Comparison of ENCODE assay signal across 9 cellular contexts in genomic region chr2:85611217-85611704, GRCh38. TPM values are rescaled to one million over a fixed set of nuclear protein-coding genes. Genes with fewer than 3 reads are reported as not detected.
DNase-seq lines count a peak whose midpoint lies in the region; ATAC-seq, FAIRE-seq and TF ChIP-seq lines count a peak whose summit lies in the region.
"Had no signal": no experiment of that assay in that cellular context is flagged by ENCODE, and none has a peak within 500 bp of the region (broad histone marks: within the 10 kb centered on the region; RNA-seq: fewer than 3 reads in every experiment).

No MANE protein-coding gene starts in this region.

- H3K4me1 Mint-ChIP-seq in CD4-positive, CD25-positive, alpha-beta regulatory T cell = peaks cover 4 to 53% (median 26%) of the 10 kb centered on the region in 4 donors

- no peak for FAIRE-seq in bronchial epithelial cell (lab: Jason Lieb, UNC)

- no peaks in the 10 kb centered on the region for H3K27me3 Mint-ChIP-seq in CD4-positive, CD25-positive, alpha-beta regulatory T cell

- TF ChIP-seq CTCF in bronchial epithelial cell (IDR thresholded peaks at IDR 0.05; ENCODE audit: insufficient read depth, low read length, severe bottlenecking) = no peak

- H3K9ac ChIP-seq in mucosa of stomach (ENCODE audit: low read length) = peak overlapping the region; percentile 83

- H3K9me3 ChIP-seq in CD4-positive, CD25-positive, alpha-beta regulatory T cell (ENCODE audit: control insufficient read depth in 2 of 2, low read length in 2 of 2) = no peaks in the 10 kb centered on the region
- no peaks in the 10 kb centered on the region for H3K9me3 ChIP-seq in mucosa of stomach (ENCODE audit: control insufficient read depth, low read length)

- H3K36me3 Mint-ChIP-seq in CD4-positive, CD25-positive, alpha-beta regulatory T cell = peaks cover 17% of the 10 kb centered on the region

- H3K27ac Mint-ChIP-seq in CD4-positive, CD25-positive, alpha-beta regulatory T cell = peak overlapping the region; percentile 92 to 97 (median 93)

- H3K9me3 Mint-ChIP-seq in CD4-positive, CD25-positive, alpha-beta regulatory T cell = no peaks in the 10 kb centered on the region

- peak overlapping the region; percentile 98 to 99 (median 99) for H3K4me3 Mint-ChIP-seq in CD4-positive, CD25-positive, alpha-beta regulatory T cell

- H3K4me3 ChIP-seq in CD4-positive, CD25-positive, alpha-beta regulatory T cell (ENCODE audit: low read depth, low read length) = peak overlapping the region; percentile 92
- H3K4me3 ChIP-seq in bronchial epithelial cell (ENCODE audit: low read depth, low read length) = peak overlapping the region; percentile 82
- peak overlapping the region; percentile 88 for H3K4me3 ChIP-seq in mucosa of stomach (ENCODE audit: low read length)

- H3K27ac ChIP-seq in CD4-positive, CD25-positive, alpha-beta regulatory T cell (ENCODE audit: insufficient read depth, low read length, poor library complexity, severe bottlenecking) = peak overlapping the region; percentile 76

- no peak for TF ChIP-seq POLR2A in GM18505 (IDR thresholded peaks at IDR 0.05; ENCODE audit: borderline replicate concordance, extremely low read depth, insufficient read depth, insufficient read length)

- peak in 1 of 3 donors; percentile 29 for DNase-seq in CD4-positive, CD25-positive, alpha-beta regulatory T cell
- DNase-seq in bronchial epithelial cell (ENCODE audit: low read depth) = no peak

- peak in 1 of 2 donors; percentile 3 for ATAC-seq in CD4-positive, CD25-positive, alpha-beta regulatory T cell (ENCODE audit: low read depth in 2 of 2)
- peak; percentile 12 for ATAC-seq in HG03460 (IDR thresholded peaks at IDR 0.05; ENCODE audit: unreplicated experiment)
- ATAC-seq in GM18505 (IDR thresholded peaks at IDR 0.05; ENCODE audit: unreplicated experiment) = no peak
- ATAC-seq in GM18511 (IDR thresholded peaks at IDR 0.05; ENCODE audit: unreplicated experiment) = no peak
- ATAC-seq in GM19463 (IDR thresholded peaks at IDR 0.05; ENCODE audit: unreplicated experiment) = no peak
- ATAC-seq in HG02759 (IDR thresholded peaks at IDR 0.05; ENCODE audit: unreplicated experiment) = no peak

- peaks cover 23% of the 10 kb centered on the region for H3K36me3 ChIP-seq in CD4-positive, CD25-positive, alpha-beta regulatory T cell (ENCODE audit: control insufficient read depth, insufficient read depth, low read length)
- H3K36me3 ChIP-seq in bronchial epithelial cell (ENCODE audit: control insufficient read depth, insufficient read depth, low read length) (peaks cover 9% of the 10 kb centered on the region), mucosa of stomach (ENCODE audit: control insufficient read depth, insufficient read depth, low read length) (no peaks in the 10 kb centered on the region)

- no peaks in the 10 kb centered on the region for H3K27me3 ChIP-seq in CD4-positive, CD25-positive, alpha-beta regulatory T cell (ENCODE audit: control insufficient read depth, insufficient read depth, low read length)
- no peaks in the 10 kb centered on the region for H3K27me3 ChIP-seq in bronchial epithelial cell (ENCODE audit: control insufficient read depth, insufficient read depth, low read length)
- H3K27me3 ChIP-seq in mucosa of stomach (ENCODE audit: control insufficient read depth, insufficient read depth, low read length) = no peaks in the 10 kb centered on the region

- peaks cover 19% of the 10 kb centered on the region for H3K4me1 ChIP-seq in CD4-positive, CD25-positive, alpha-beta regulatory T cell (ENCODE audit: control insufficient read depth, insufficient read depth, low read length, poor library complexity, severe bottlenecking)
- peaks cover 6% of the 10 kb centered on the region for H3K4me1 ChIP-seq in mucosa of stomach (ENCODE audit: control insufficient read depth, insufficient read depth, low read length)

RNA-seq across cellular contexts. Expression of gene C2orf68, which starts 0.6 kb away (rescaled TPM):
- 43.9 TPM for total RNA-seq in CD4-positive, CD25-positive, alpha-beta regulatory T cell
- 10 to 100 TPM; 17.4 to 20.6 (median 18.7) TPM for polyA plus RNA-seq in CD4-positive, CD25-positive, alpha-beta regulatory T cell
- total RNA-seq in bronchial epithelial cell = 9.5 and 18.8 TPM in 2 replicates

RNA-seq across cellular contexts. Expression of gene USP39, which starts 4.7 kb away (rescaled TPM):
- total RNA-seq in CD4-positive, CD25-positive, alpha-beta regulatory T cell = 62.6 TPM
- polyA plus RNA-seq in CD4-positive, CD25-positive, alpha-beta regulatory T cell = 10 to 100 TPM; 67.1 to 86.0 (median 74.0) TPM
- total RNA-seq in bronchial epithelial cell = 26.8 and 32.4 TPM in 2 replicates

RNA-seq across cellular contexts. Expression of gene TMEM150A, which starts 8.8 kb away (rescaled TPM):
- 4.9 TPM for total RNA-seq in CD4-positive, CD25-positive, alpha-beta regulatory T cell
- 10 to 100 TPM in 1 of 4 donors, 1 to 10 TPM in 3; 8.0 to 11.3 (median 9.1) TPM for polyA plus RNA-seq in CD4-positive, CD25-positive, alpha-beta regulatory T cell
- total RNA-seq in bronchial epithelial cell = 8.3 and 9.2 TPM in 2 replicates

RNA-seq across cellular contexts. Expression of gene RNF181, which starts 15.7 kb away (rescaled TPM):
- total RNA-seq in CD4-positive, CD25-positive, alpha-beta regulatory T cell = 47.0 TPM
- 100 to 1,000 TPM; 233 to 297 (median 251) TPM for polyA plus RNA-seq in CD4-positive, CD25-positive, alpha-beta regulatory T cell
- total RNA-seq in bronchial epithelial cell = 240 and 318 TPM in 2 replicates

RNA-seq across cellular contexts. Expression of gene VAMP5, which starts 27.0 kb away (rescaled TPM):
- total RNA-seq in CD4-positive, CD25-positive, alpha-beta regulatory T cell = 54.8 TPM
- 100 to 1,000 TPM; 155 to 215 (median 185) TPM for polyA plus RNA-seq in CD4-positive, CD25-positive, alpha-beta regulatory T cell
- 4.5 and 5.5 TPM in 2 replicates for total RNA-seq in bronchial epithelial cell
- total RNA-seq: HT1080 had no signal
